8 cellular contexts compared by ENCODE assay signal in the genomic region with DNA sequence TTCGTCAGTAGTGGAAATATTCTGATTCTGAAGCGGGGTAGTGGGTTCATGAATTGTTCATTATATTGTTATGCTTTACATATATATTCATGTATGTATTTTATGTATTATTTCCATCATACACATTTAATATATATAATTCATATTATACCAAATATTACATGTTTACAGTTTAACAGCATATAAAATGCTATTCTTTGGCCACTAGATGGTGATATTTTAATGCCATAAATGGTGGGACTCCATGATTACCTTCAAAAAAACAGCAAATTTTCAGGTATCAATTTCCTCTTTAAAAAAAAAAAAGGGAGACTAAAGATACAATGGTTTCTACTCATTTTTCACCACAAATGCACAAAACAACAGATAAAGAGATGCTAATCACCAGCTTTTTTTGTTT. TPM values are rescaled to one million over a fixed set of nuclear protein-coding genes. Genes with fewer than 3 reads are reported as not detected.
A peak's percentile ranks its signal among the peaks of the same experiment; 100 is the strongest.
DNase-seq lines count a peak whose midpoint lies in the region; ATAC-seq and TF ChIP-seq lines count a peak whose summit lies in the region.

No MANE protein-coding gene starts in this region.

- TF ChIP-seq CTCF in CD8-positive, alpha-beta T cell (IDR thresholded peaks at IDR 0.05): peak; percentile 71
- TF ChIP-seq CTCF in liver (IDR thresholded peaks at IDR 0.05; ENCODE audit: low read depth, low read length, missing input control): peak; percentile 45

- H3K27me3 ChIP-seq in CD8-positive, alpha-beta T cell (ENCODE audit: insufficient read depth, low read length): no peaks in the 10 kb centered on the region
- H3K27me3 ChIP-seq in adipocyte (replicated peaks; ENCODE audit: control insufficient read depth, insufficient read depth, low read length): no peaks in the 10 kb centered on the region
- H3K27me3 ChIP-seq in liver (ENCODE audit: control insufficient read depth in 4 of 4, insufficient read depth in 4 of 4, low read length in 3 of 4): no peaks in the 10 kb centered on the region

- no peaks in the 10 kb centered on the region for H3K9me3 Mint-ChIP-seq in CD8-positive, alpha-beta T cell

- ATAC-seq in CD8-positive, alpha-beta T cell: no peak
- ATAC-seq in GM19023 (IDR thresholded peaks at IDR 0.05; ENCODE audit: unreplicated experiment): no peak
- ATAC-seq in GM18511 (IDR thresholded peaks at IDR 0.05; ENCODE audit: unreplicated experiment): no peak

- H3K36me3 ChIP-seq in CD8-positive, alpha-beta T cell (ENCODE audit: insufficient read depth, low read length): peaks cover 11% of the 10 kb centered on the region
- peaks cover 35% of the 10 kb centered on the region for H3K36me3 ChIP-seq in adipocyte (ENCODE audit: control insufficient read depth, insufficient read depth, low read length, severe bottlenecking)
- peaks cover 0 to 26% (median 18%) of the 10 kb centered on the region in 4 donors for H3K36me3 ChIP-seq in liver (ENCODE audit: control insufficient read depth in 4 of 4, insufficient read depth in 3 of 4, low read depth in 1 of 4, low read length in 3 of 4)

- H3K4me3 Mint-ChIP-seq in CD8-positive, alpha-beta T cell: no peak overlapping the region

- 96% methylated on average over 2 of the region's 2 CpGs for WGBS in liver

- H3K27me3 Mint-ChIP-seq in CD8-positive, alpha-beta T cell (ENCODE audit: low read depth): no peaks in the 10 kb centered on the region

- H3K36me3 Mint-ChIP-seq in CD8-positive, alpha-beta T cell: peaks cover 52% of the 10 kb centered on the region

- CTCF ChIA-PET in CD8-positive, alpha-beta T cell (lab: Charles Lee): interaction anchor here (0.6 to 7.0 kb wide), 6 partner anchors 10 to 394 kb away, joined by 3 to 62 read pairs (median 4); no protein-coding TSS in a partner anchor

- H3K4me1 ChIP-seq in CD8-positive, alpha-beta T cell (ENCODE audit: insufficient read depth, low read length): no peaks in the 10 kb centered on the region
- H3K4me1 ChIP-seq in adipocyte (ENCODE audit: control insufficient read depth, insufficient read depth, low read length) (peaks cover 9% of the 10 kb centered on the region), liver (ENCODE audit: control insufficient read depth in 4 of 4, insufficient read depth in 4 of 4, low read length in 3 of 4) (peaks cover 0 to 4% (median 1%) of the 10 kb centered on the region in 4 donors)

- H3K4me1 Mint-ChIP-seq in CD8-positive, alpha-beta T cell (ENCODE audit: low read depth): no peaks in the 10 kb centered on the region

- H3K27ac Mint-ChIP-seq in CD8-positive, alpha-beta T cell: no peak overlapping the region

- no peak overlapping the region for H3K4me3 ChIP-seq in CD8-positive, alpha-beta T cell (ENCODE audit: low read depth, low read length)
- no peak overlapping the region for H3K4me3 ChIP-seq in Jurkat, Clone E6-1 (ENCODE audit: low read length)
- H3K4me3 ChIP-seq in adipocyte (ENCODE audit: low read length) (no peak overlapping the region), liver (ENCODE audit: low read depth in 1 of 3, low read length in 3 of 3) (no peak overlapping the region)

- peak; percentile 82 for TF ChIP-seq RAD21 in liver (IDR thresholded peaks at IDR 0.05)

- no peak overlapping the region for H3K27ac ChIP-seq in CD8-positive, alpha-beta T cell (ENCODE audit: low read depth, low read length)
- no peak overlapping the region for H3K27ac ChIP-seq in liver (ENCODE audit: low read depth in 1 of 2, low read length in 2 of 2)

- POLR2A ChIA-PET in CD8-positive, alpha-beta T cell (lab: Charles Lee): no interaction called here

- DNase-seq in CD8-positive, alpha-beta T cell: no peak
- DNase-seq in Jurkat, Clone E6-1 (ENCODE audit: low read depth, low spot score): peak; percentile 16
- DNase-seq in adipocyte (ENCODE audit: low read depth): peak; percentile 73
- DNase-seq in iPS-NIHi11 (ENCODE audit: low spot score): no peak
- DNase-seq in stimulated activated CD4-positive, alpha-beta T cell treated with anti-CD3 and anti-CD28 coated beads, Interleukin-2, amount 100 ng/mL, for 48 hours: no peak

- intact Hi-C loops in CD8-positive, alpha-beta T cell (cut with DNase I, micrococcal nuclease): loop anchor here (1.0 kb wide), 1 partner anchor 127 kb away; no protein-coding TSS in a partner anchor

- H3K9me3 ChIP-seq in CD8-positive, alpha-beta T cell (ENCODE audit: low read length): no peaks in the 10 kb centered on the region
- H3K9me3 ChIP-seq in adipocyte (ENCODE audit: control insufficient read depth, low read length): no peaks in the 10 kb centered on the region
- H3K9me3 ChIP-seq in liver (ENCODE audit: control insufficient read depth in 4 of 4, low read length in 3 of 4): no peaks in the 10 kb centered on the region

- H3K9ac ChIP-seq in adipocyte (ENCODE audit: low read length) (no peak overlapping the region), liver (ENCODE audit: low read depth in 1 of 2, low read length in 2 of 2) (no peak overlapping the region)

TF ChIP-seq in liver, 16 proteins besides CTCF, POLR2A, EP300 and RAD21:
- TF ChIP-seq NR2F2 (IDR thresholded peaks at IDR 0.05): no peak
- peak; percentile 17 for TF ChIP-seq YY1 (IDR thresholded peaks at IDR 0.05)

RNA-seq across cellular contexts. Expression of gene BDKRB1, which starts 41.0 kb away (rescaled TPM):
- not detected for total RNA-seq in CD8-positive, alpha-beta T cell
- polyA plus RNA-seq in Jurkat, Clone E6-1 (2012; ENCODE audit: insufficient read depth, insufficient read length): not detected
- total RNA-seq in liver: not detected
- polyA plus RNA-seq in liver: not detected

Comparison
In these comparisons a context has a peak if more than half of its experiments do, and no peak if none do; other contexts are left out.
1. DNase-seq: peak in Jurkat, Clone E6-1 (single experiment) and adipocyte (single experiment); none in CD8-positive, alpha-beta T cell (0 of 7), iPS-NIHi11 (single experiment) and stimulated activated CD4-positive, alpha-beta T cell treated with anti-CD3 and anti-CD28 coated beads, Interleukin-2, amount 100 ng/mL, for 48 hours (0 of 2).